ENCODE assay signal across 8 cellular contexts in the genomic region with DNA sequence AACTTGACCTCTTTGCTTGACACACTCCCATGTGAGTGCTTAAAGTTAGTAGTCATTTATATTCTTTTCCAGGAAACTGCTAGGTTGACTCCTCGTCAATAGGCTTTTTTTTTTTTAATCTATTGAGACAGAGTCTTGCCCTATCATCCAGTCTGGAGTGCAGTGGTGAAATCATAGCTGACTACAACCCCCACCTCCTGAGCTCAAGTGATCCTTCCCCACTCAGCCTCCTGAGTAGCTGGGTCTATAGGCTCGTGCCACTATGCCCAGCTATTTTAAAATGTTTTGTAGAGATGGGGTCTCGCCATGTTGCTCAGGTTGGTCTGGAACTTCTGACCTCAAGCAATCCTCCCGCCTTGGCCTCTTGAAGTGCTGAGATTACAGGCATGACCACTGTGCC. TPM values are rescaled to one million over a fixed set of nuclear protein-coding genes. Genes with fewer than 3 reads are reported as not detected.
"Had no signal": no experiment of that assay in that cellular context is flagged by ENCODE, and none has a peak within 500 bp of the region (broad histone marks: within the 10 kb centered on the region; RNA-seq: fewer than 3 reads in every experiment).

No MANE protein-coding gene starts in this region.

- H3K4me3 Mint-ChIP-seq: GM23338, H9 had no signal

- ATAC-seq: GM23338, HepG2 had no signal

- H3K4me3 ChIP-seq: GM23338 had no signal

- H3K27ac Mint-ChIP-seq: GM23338, IgD-negative memory B cell had no signal

- H3K9me3 Mint-ChIP-seq: GM23338, H9, IgD-negative memory B cell had no signal

- H3K36me3 Mint-ChIP-seq: IgD-negative memory B cell had no signal

- DNase-seq: H9, HCEC 1CT had no signal

- H3K27ac ChIP-seq: HL-60 had no signal

- H3K4me1 Mint-ChIP-seq: GM23338, H9, IgD-negative memory B cell had no signal

RNA-seq across cellular contexts. Expression of a gene that starts 34.9 kb away (rescaled TPM):
- total RNA-seq: GM23338, H1, H9, HepG2, HT1080 had no signal
- polyA plus RNA-seq: GM23338, HepG2, IgD-negative memory B cell had no signal
